Comparison of ENCODE assay signal across 8 cellular contexts in genomic region chr1:94237291-94238226, GRCh38. TPM values are rescaled to one million over a fixed set of nuclear protein-coding genes. Genes with fewer than 3 reads are reported as not detected.
DNase-seq lines count a peak whose midpoint lies in the region; ATAC-seq and TF ChIP-seq lines count a peak whose summit lies in the region.

Gene ARHGAP29 (minus strand): TSS chr1:94237584. CDS start chr1:94231611, 5,973 bp downstream.

- DNase-seq in DMS79 (lab: John Stamatoyannopoulos, UW) (peak; percentile 37), LNCaP clone FGC (ENCODE audit: low read depth) (no peak), T-helper 2 cell (peak in 3 of 5 experiments; percentile 9 to 64 (median 16)), kidney epithelial cell (ENCODE audit: low read depth) (no peak)
- no peak for DNase-seq in central memory CD8-positive, alpha-beta T cell (ENCODE audit: low spot score in 2 of 2)
- peak; percentile 81 for DNase-seq in stimulated activated CD4-positive, alpha-beta T cell treated with anti-CD3 and anti-CD28 coated beads, Interleukin-15, amount 100 ng/mL, for 24 hours

- H3K36me3 Mint-ChIP-seq in central memory CD8-positive, alpha-beta T cell (ENCODE audit: insufficient read depth), result no peaks in the 10 kb centered on the region

- TF ChIP-seq CTCF in LNCaP clone FGC (IDR thresholded peaks at IDR 0.05; ENCODE audit: control insufficient read depth, extremely low read depth, insufficient read depth) (no peak), kidney epithelial cell (IDR thresholded peaks at IDR 0.05; ENCODE audit: insufficient read depth, low read length, poor library complexity, severe bottlenecking) (peak; percentile 18)

- peaks cover 88% of the 10 kb centered on the region for H3K27me3 Mint-ChIP-seq in central memory CD8-positive, alpha-beta T cell

- H3K4me3 Mint-ChIP-seq in central memory CD8-positive, alpha-beta T cell, result peak within 1 kb of the TSS; percentile 42

- no peaks in the 10 kb centered on the region for H3K9me3 Mint-ChIP-seq in central memory CD8-positive, alpha-beta T cell

- H3K4me3 ChIP-seq in LNCaP clone FGC (ENCODE audit: low read depth, low read length) (peak within 1 kb of the TSS; percentile 88), kidney epithelial cell (ENCODE audit: low read depth, low read length) (peak within 1 kb of the TSS; percentile 57)

- H3K27ac Mint-ChIP-seq in central memory CD8-positive, alpha-beta T cell (ENCODE audit: low read depth), result no peak within 1 kb of the TSS

- no peaks in the 10 kb centered on the region for H3K36me3 ChIP-seq in kidney epithelial cell (ENCODE audit: control insufficient read depth, insufficient read depth, low read length)

- H3K4me1 Mint-ChIP-seq in central memory CD8-positive, alpha-beta T cell, result peaks cover 12% of the 10 kb centered on the region

- ATAC-seq in GM21737 (IDR thresholded peaks at IDR 0.05; ENCODE audit: unreplicated experiment) (peak; percentile 86), HG03378 (IDR thresholded peaks at IDR 0.05; ENCODE audit: unreplicated experiment) (no peak)
- ATAC-seq in central memory CD8-positive, alpha-beta T cell (replicated peaks; ENCODE audit: extremely low read depth, poor library complexity, severe bottlenecking), result peak; percentile 19

- no peaks in the 10 kb centered on the region for H3K27me3 ChIP-seq in kidney epithelial cell (ENCODE audit: control insufficient read depth, insufficient read depth, low read length)

RNA-seq across cellular contexts. Expression of gene ARHGAP29, which starts in this region (rescaled TPM):
- total RNA-seq in kidney epithelial cell, result 80.4 and 82.3 TPM in 2 replicates

Comparison
In these comparisons a context has a peak if more than half of its experiments do, and no peak if none do; other contexts are left out.
1. DNase-seq: peak in DMS79 (single experiment), T-helper 2 cell (3 of 5) and stimulated activated CD4-positive, alpha-beta T cell treated with anti-CD3 and anti-CD28 coated beads, Interleukin-15, amount 100 ng/mL, for 24 hours (single experiment); none in LNCaP clone FGC (single experiment), central memory CD8-positive, alpha-beta T cell (0 of 2) and kidney epithelial cell (single experiment).